In the genomic region with DNA sequence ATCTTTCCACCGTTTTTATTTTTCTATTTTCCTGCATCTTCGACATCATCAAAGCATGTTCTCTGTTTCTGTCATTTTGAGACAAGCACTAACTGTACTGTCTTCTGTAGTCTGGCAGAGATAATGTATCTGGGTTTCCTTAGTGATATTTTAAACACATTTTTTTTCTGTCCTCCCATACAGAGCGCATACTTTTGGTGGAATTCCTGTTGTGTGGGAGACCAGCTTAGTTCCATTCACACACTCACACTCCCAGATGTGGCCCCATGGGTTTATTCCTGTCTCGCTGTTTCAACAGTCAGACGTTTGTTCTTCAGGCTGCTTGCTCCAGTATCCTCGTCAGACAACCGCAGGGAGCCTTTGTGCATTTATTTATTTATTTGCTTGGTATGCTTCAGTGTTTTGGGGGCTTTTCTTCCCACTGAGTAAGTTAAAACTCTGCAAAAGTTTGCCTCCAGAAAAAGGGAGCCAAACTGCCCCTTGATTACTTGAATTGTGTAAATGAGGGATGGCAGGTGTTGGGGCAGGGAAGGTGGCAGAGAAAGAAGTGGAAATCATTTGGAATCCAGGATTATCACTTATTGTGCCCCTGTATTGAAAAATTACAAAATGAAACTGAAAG, we compare ENCODE assay signal across 8 cellular contexts.
DNase-seq lines count a peak whose midpoint lies in the region; ATAC-seq and TF ChIP-seq lines count a peak whose summit lies in the region.
"Had no signal": no experiment of that assay in that cellular context is flagged by ENCODE, and none has a peak within 500 bp of the region (broad histone marks: within the 10 kb centered on the region; RNA-seq: fewer than 3 reads in every experiment).

No MANE protein-coding gene starts in this region.

- TF ChIP-seq CTCF in endodermal cell (conservative IDR thresholded peaks at IDR 0.05) (no peak), mesothelial cell of epicardium (IDR thresholded peaks at IDR 0.05; ENCODE audit: unreplicated experiment) (no peak), upper lobe of left lung (IDR thresholded peaks at IDR 0.05) (no peak)

- H3K27me3 ChIP-seq in endodermal cell (ENCODE audit: control insufficient read depth, insufficient read depth, low read length, poor library complexity, severe bottlenecking) (no peaks in the 10 kb centered on the region), upper lobe of left lung (no peaks in the 10 kb centered on the region)

- peak; percentile 85 to 87 for ATAC-seq in upper lobe of left lung (ENCODE audit: low FRiP score in 2 of 2)

- H3K36me3 Mint-ChIP-seq in endodermal cell (ENCODE audit: low read depth), result no peaks in the 10 kb centered on the region
- peaks cover 6% of the 10 kb centered on the region for H3K36me3 Mint-ChIP-seq in mesothelial cell of epicardium

- no peaks in the 10 kb centered on the region for H3K27me3 Mint-ChIP-seq in endodermal cell (ENCODE audit: insufficient read depth)
- H3K27me3 Mint-ChIP-seq in mesothelial cell of epicardium (ENCODE audit: low read depth), result no peaks in the 10 kb centered on the region

- H3K9ac ChIP-seq in endodermal cell (ENCODE audit: extremely low read depth, low read length, poor library complexity, severe bottlenecking), result peak overlapping the region; percentile 41

- peak overlapping the region; percentile 98 for H3K27ac ChIP-seq in endodermal cell (ENCODE audit: low read depth, low read length)
- peak overlapping the region; percentile 58 to 75 (median 67) for H3K27ac ChIP-seq in upper lobe of left lung
- no peak overlapping the region for H3K27ac ChIP-seq in substantia nigra (ENCODE audit: low read depth, low read length, poor library complexity, severe bottlenecking)

- H3K4me1 ChIP-seq in endodermal cell (ENCODE audit: control insufficient read depth, insufficient read depth, low read length) (peaks cover 14% of the 10 kb centered on the region), upper lobe of left lung (peaks cover 4 to 14% (median 8%) of the 10 kb centered on the region in 4 donors)
- H3K4me1 ChIP-seq: HAP-1 had no signal

- WGBS in endodermal cell (ENCODE audit: insufficient coverage in 1 of 2, insufficient read length in 1 of 2), 2 experiments, result 52 to 63% methylated on average over 2 to 7 of the region's 7 CpGs
- WGBS in upper lobe of left lung, 2 donors, result 42 to 49% methylated on average over 7 of the region's 7 CpGs

- H3K9me3 Mint-ChIP-seq in endodermal cell, result peaks cover 4% of the 10 kb centered on the region
- H3K9me3 Mint-ChIP-seq in mesothelial cell of epicardium, result peaks cover 12% of the 10 kb centered on the region

- H3K4me3 Mint-ChIP-seq in endodermal cell (no peak overlapping the region), mesothelial cell of epicardium (peak overlapping the region; percentile 43)

- DNase-seq in NCI-H748 (lab: John Stamatoyannopoulos, UW; ENCODE audit: unreplicated experiment) (peak; percentile 47), endodermal cell (peak; percentile 72), mesothelial cell of epicardium (ENCODE audit: low spot score in 2 of 2, unreplicated experiment in 2 of 2) (peak in 1 of 2 experiments; percentile 52), upper lobe of left lung (no peak), substantia nigra (lab: John Stamatoyannopoulos, UW) (no peak), NCI-H2227 (lab: John Stamatoyannopoulos, UW; ENCODE audit: unreplicated experiment) (no peak)
- no peak for DNase-seq in stimulated activated CD8-positive, alpha-beta memory T cell treated with anti-CD3 and anti-CD28 coated beads, Interleukin-4, amount 100 ng/mL, for 48 hours

- H3K4me3 ChIP-seq in endodermal cell (ENCODE audit: low read length) (peak overlapping the region; percentile 29), upper lobe of left lung (peak overlapping the region in 1 of 4 donors; percentile 22)
- H3K4me3 ChIP-seq: HAP-1 had no signal

- TF ChIP-seq POLR2A in upper lobe of left lung (IDR thresholded peaks at IDR 0.05), result peak in 2 of 4 donors; percentile 9 to 36

- TF ChIP-seq EP300 in upper lobe of left lung (IDR thresholded peaks at IDR 0.05), result peak in 2 of 4 donors; percentile 55 to 82

- H3K9me3 ChIP-seq in endodermal cell (ENCODE audit: control insufficient read depth, low read length) (peaks cover 5% of the 10 kb centered on the region), upper lobe of left lung (no peaks in the 10 kb centered on the region)

- H3K36me3 ChIP-seq in endodermal cell (ENCODE audit: control insufficient read depth, insufficient read depth, low read length), result no peaks in the 10 kb centered on the region
- H3K36me3 ChIP-seq in upper lobe of left lung, result no peaks in the 10 kb centered on the region
- H3K36me3 ChIP-seq: HAP-1 had no signal

- H3K4me1 Mint-ChIP-seq in endodermal cell, result peaks cover 22% of the 10 kb centered on the region
- peaks cover 35% of the 10 kb centered on the region for H3K4me1 Mint-ChIP-seq in mesothelial cell of epicardium

- H3K27ac Mint-ChIP-seq in endodermal cell (peak overlapping the region; percentile 85), mesothelial cell of epicardium (peak overlapping the region; percentile 99)

Comparison
In these comparisons a context has a peak if more than half of its experiments do, and no peak if none do; other contexts are left out.
1. DNase-seq: peak in NCI-H748 (single experiment) and endodermal cell (single experiment); none in upper lobe of left lung (0 of 2), stimulated activated CD8-positive, alpha-beta memory T cell treated with anti-CD3 and anti-CD28 coated beads, Interleukin-4, amount 100 ng/mL, for 48 hours (single experiment), substantia nigra (0 of 49) and NCI-H2227 (single experiment).